ENCODE assay signal across 2 cellular contexts in the genomic region with DNA sequence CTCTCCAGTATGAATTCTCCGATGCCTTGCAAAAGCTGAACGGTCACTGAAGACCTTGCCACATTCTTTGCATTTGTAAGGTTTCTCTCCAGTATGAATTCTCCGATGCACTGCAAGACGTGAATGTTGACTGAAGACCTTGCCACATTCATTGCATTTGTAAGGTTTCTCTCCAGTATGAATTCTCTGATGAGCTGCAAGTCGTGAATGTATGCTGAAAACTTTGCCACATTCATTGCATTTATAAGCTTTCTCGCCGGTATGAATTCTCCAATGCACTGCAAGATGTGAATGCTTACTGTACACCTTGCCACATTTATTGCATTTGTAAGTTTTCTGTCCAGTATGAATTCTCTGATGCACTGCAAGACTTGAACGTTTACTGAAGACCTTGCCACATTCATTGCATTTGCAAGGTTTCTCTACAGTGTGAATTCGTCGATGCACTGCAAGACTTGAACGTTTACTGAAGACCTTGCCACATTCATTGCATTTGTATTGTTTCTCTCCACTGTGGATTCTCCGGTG.
TF ChIP-seq lines count a peak whose summit lies in the region.

No MANE protein-coding gene starts in this region.

TF ChIP-seq in GM23338, 12 proteins besides CTCF, POLR2A, EP300 and RAD21:
- TF ChIP-seq NANOG (IDR thresholded peaks at IDR 0.05; ENCODE audit: borderline replicate concordance) (no peak), REST (IDR thresholded peaks at IDR 0.05; ENCODE audit: unreplicated experiment) (no peak), STAT1 (IDR thresholded peaks at IDR 0.05; ENCODE audit: unreplicated experiment) (no peak), EZH2phosphoT487 (IDR thresholded peaks at IDR 0.05; ENCODE audit: unreplicated experiment) (no peak), ZNF462 (CRISPR knock-in tag; IDR thresholded peaks at IDR 0.05) (no peak), ZNF114 (CRISPR knock-in tag; IDR thresholded peaks at IDR 0.05) (no peak), ETS1 (IDR thresholded peaks at IDR 0.05) (no peak), JUNB (IDR thresholded peaks at IDR 0.05; ENCODE audit: unreplicated experiment) (no peak)
TF ChIP-seq in GM23338: peak in this region for 0.

TF ChIP-seq in endothelial cell of umbilical vein, 7 proteins besides CTCF, POLR2A, EP300 and RAD21:
- TF ChIP-seq, protein P1, sequence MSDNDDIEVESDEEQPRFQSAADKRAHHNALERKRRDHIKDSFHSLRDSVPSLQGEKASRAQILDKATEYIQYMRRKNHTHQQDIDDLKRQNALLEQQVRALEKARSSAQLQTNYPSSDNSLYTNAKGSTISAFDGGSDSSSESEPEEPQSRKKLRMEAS (IDR thresholded peaks at IDR 0.05; ENCODE audit: insufficient read depth, insufficient read length) = no peak
- no peak for TF ChIP-seq FOS (IDR thresholded peaks at IDR 0.05; ENCODE audit: borderline replicate concordance, insufficient read depth, low read length)
- no peak for TF ChIP-seq GATA2 (IDR thresholded peaks at IDR 0.05; ENCODE audit: insufficient read depth, insufficient read length, low read depth, low read length)
- TF ChIP-seq POLR2AphosphoS5 (IDR thresholded peaks at IDR 0.05; ENCODE audit: insufficient read depth, low read depth, low read length) = no peak
- TF ChIP-seq MYC (IDR thresholded peaks at IDR 0.05; ENCODE audit: low read depth, low read length) = no peak
- TF ChIP-seq EZH2 (IDR thresholded peaks at IDR 0.05; ENCODE audit: borderline replicate concordance, low read depth, low read length, severe bottlenecking) = no peak
- no peak for TF ChIP-seq JUN (IDR thresholded peaks at IDR 0.05; ENCODE audit: borderline replicate concordance, insufficient read depth, insufficient read length, low read depth)
